Comparison of ENCODE assay signal across 1 cellular context in the genomic region with DNA sequence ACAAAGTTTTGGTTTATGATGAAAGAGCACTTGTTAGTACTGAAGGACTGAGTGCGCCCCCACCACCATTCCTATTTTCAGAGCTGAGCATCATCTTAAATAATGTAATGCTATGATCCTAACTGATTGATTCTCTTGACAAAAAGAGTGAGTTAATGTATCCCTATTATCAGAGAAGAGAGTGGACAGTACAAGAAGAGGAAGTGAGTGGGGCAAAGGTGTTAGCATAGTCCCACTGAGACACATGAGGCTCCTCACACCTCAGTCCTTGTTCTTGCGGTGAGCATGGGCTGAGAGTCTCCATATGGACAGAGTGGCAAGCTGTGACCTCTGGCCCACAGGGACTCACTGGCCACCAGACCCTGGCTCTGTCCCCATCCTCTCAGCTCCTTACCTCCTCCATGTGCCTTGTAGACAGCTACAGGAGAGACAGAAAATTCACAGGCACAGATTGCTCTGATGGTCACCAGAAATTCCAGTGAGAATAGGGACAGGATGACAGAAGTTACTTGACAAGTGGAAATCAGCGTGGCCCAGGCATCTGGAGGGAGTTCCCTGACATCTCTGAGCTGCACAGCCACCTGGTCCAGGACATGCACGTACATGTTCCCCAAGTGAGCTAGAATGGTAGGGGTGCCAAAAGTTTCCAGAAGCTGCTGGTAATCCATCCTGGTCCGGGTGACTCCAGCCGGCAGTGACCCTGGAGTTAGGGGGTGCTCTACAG.
TF ChIP-seq lines count a peak whose summit lies in the region.

No MANE protein-coding gene starts in this region.

TF ChIP-seq in GM23338, 12 proteins besides CTCF, POLR2A, EP300 and RAD21 (continued from another document):
- TF ChIP-seq JUNB (IDR thresholded peaks at IDR 0.05; ENCODE audit: unreplicated experiment): no peak
- TF ChIP-seq, protein P1, sequence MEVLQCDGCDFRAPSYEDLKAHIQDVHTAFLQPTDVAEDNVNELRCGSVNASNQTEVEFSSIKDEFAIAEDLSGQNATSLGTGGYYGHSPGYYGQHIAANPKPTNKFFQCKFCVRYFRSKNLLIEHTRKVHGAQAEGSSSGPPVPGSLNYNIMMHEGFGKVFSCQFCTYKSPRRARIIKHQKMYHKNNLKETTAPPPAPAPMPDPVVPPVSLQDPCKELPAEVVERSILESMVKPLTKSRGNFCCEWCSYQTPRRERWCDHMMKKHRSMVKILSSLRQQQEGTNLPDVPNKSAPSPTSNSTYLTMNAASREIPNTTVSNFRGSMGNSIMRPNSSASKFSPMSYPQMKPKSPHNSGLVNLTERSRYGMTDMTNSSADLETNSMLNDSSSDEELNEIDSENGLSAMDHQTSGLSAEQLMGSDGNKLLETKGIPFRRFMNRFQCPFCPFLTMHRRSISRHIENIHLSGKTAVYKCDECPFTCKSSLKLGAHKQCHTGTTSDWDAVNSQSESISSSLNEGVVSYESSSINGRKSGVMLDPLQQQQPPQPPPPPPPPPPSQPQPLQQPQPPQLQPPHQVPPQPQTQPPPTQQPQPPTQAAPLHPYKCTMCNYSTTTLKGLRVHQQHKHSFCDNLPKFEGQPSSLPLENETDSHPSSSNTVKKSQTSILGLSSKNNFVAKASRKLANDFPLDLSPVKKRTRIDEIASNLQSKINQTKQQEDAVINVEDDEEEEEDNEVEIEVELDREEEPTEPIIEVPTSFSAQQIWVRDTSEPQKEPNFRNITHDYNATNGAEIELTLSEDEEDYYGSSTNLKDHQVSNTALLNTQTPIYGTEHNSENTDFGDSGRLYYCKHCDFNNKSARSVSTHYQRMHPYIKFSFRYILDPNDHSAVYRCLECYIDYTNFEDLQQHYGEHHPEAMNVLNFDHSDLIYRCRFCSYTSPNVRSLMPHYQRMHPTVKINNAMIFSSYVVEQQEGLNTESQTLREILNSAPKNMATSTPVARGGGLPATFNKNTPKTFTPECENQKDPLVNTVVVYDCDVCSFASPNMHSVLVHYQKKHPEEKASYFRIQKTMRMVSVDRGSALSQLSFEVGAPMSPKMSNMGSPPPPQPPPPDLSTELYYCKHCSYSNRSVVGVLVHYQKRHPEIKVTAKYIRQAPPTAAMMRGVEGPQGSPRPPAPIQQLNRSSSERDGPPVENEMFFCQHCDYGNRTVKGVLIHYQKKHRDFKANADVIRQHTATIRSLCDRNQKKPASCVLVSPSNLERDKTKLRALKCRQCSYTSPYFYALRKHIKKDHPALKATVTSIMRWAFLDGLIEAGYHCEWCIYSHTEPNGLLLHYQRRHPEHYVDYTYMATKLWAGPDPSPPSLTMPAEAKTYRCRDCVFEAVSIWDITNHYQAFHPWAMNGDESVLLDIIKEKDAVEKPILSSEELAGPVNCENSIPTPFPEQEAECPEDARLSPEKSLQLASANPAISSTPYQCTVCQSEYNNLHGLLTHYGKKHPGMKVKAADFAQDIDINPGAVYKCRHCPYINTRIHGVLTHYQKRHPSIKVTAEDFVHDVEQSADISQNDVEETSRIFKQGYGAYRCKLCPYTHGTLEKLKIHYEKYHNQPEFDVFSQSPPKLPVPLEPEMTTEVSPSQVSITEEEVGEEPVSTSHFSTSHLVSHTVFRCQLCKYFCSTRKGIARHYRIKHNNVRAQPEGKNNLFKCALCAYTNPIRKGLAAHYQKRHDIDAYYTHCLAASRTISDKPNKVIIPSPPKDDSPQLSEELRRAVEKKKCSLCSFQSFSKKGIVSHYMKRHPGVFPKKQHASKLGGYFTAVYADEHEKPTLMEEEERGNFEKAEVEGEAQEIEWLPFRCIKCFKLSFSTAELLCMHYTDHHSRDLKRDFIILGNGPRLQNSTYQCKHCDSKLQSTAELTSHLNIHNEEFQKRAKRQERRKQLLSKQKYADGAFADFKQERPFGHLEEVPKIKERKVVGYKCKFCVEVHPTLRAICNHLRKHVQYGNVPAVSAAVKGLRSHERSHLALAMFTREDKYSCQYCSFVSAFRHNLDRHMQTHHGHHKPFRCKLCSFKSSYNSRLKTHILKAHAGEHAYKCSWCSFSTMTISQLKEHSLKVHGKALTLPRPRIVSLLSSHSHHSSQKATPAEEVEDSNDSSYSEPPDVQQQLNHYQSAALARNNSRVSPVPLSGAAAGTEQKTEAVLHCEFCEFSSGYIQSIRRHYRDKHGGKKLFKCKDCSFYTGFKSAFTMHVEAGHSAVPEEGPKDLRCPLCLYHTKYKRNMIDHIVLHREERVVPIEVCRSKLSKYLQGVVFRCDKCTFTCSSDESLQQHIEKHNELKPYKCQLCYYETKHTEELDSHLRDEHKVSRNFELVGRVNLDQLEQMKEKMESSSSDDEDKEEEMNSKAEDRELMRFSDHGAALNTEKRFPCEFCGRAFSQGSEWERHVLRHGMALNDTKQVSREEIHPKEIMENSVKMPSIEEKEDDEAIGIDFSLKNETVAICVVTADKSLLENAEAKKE (CRISPR knock-in tag; IDR thresholded peaks at IDR 0.05): no peak
- TF ChIP-seq, protein P2, sequence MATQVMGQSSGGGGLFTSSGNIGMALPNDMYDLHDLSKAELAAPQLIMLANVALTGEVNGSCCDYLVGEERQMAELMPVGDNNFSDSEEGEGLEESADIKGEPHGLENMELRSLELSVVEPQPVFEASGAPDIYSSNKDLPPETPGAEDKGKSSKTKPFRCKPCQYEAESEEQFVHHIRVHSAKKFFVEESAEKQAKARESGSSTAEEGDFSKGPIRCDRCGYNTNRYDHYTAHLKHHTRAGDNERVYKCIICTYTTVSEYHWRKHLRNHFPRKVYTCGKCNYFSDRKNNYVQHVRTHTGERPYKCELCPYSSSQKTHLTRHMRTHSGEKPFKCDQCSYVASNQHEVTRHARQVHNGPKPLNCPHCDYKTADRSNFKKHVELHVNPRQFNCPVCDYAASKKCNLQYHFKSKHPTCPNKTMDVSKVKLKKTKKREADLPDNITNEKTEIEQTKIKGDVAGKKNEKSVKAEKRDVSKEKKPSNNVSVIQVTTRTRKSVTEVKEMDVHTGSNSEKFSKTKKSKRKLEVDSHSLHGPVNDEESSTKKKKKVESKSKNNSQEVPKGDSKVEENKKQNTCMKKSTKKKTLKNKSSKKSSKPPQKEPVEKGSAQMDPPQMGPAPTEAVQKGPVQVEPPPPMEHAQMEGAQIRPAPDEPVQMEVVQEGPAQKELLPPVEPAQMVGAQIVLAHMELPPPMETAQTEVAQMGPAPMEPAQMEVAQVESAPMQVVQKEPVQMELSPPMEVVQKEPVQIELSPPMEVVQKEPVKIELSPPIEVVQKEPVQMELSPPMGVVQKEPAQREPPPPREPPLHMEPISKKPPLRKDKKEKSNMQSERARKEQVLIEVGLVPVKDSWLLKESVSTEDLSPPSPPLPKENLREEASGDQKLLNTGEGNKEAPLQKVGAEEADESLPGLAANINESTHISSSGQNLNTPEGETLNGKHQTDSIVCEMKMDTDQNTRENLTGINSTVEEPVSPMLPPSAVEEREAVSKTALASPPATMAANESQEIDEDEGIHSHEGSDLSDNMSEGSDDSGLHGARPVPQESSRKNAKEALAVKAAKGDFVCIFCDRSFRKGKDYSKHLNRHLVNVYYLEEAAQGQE (IDR thresholded peaks at IDR 0.05; ENCODE audit: unreplicated experiment): no peak
- no peak for TF ChIP-seq POLR2AphosphoS5 (IDR thresholded peaks at IDR 0.05; ENCODE audit: low read depth)
- no peak for TF ChIP-seq NANOG (IDR thresholded peaks at IDR 0.05; ENCODE audit: borderline replicate concordance)
